In the genomic region with DNA sequence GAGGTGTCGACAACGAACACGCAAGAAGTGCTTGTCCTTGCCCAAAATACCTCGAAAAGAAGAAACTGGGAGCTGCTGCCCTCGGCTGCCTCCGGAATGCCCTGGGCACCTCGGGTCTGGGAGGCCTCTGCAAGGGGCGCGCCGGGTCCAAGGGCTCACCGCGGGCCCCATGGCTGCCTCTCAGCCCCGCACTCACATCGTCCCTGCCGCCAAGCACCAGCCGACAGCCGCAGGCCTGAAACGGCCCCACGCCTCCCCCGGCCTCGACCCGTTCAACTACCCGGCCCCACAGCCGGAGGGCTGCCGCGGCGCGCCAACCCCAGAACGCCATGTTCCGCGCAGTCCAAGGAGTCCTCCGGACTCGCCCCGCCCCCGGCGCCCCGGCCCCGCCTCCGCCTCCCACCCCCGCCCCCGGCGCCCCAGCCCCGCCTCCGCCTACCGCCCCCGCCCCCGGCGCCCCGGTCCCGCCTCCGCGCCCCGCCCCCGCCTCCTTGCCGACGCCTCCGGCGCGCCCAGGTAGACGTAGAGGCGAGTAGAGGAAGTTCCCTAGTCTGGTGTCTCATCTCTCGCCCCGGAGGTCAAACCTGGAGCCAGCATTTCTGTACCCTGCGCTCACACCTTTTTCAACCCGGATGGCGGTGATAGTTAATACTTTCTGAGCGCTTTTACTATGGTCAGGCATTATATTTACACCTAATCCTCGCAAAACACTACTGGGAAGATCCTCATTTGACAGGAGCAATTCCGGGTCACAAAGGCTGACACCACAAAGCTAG, we compare ENCODE assay signal across 8 cellular contexts. TPM values are rescaled to one million over a fixed set of nuclear protein-coding genes. Genes with fewer than 3 reads are reported as not detected.
DNase-seq lines count a peak whose midpoint lies in the region; ATAC-seq, FAIRE-seq and TF ChIP-seq lines count a peak whose summit lies in the region.

SIRT3 (minus strand) TSS at position 345 of the 776 bp plus-strand sequence; CDS start at position 331, 14 bp downstream.

- no peak for TF ChIP-seq CTCF in GM13976 (IDR thresholded peaks at IDR 0.05; ENCODE audit: borderline replicate concordance, control extremely low read depth, extremely low read depth, insufficient read depth, missing control alignments)
- TF ChIP-seq CTCF in right atrium auricular region (IDR thresholded peaks at IDR 0.05): peak in 1 of 2 donors; percentile 12

- peaks cover 10% of the 10 kb centered on the region for H3K36me3 ChIP-seq in right atrium auricular region

- ATAC-seq in HG02763 (IDR thresholded peaks at IDR 0.05; ENCODE audit: unreplicated experiment): peak; percentile 78

- no peak for FAIRE-seq in urothelium cell line (lab: Jason Lieb, UNC)

- H3K4me3 ChIP-seq in right atrium auricular region: peak within 1 kb of the TSS; percentile 89 to 98

- no peaks in the 10 kb centered on the region for H3K9me3 ChIP-seq in right atrium auricular region

- DNase-seq in GM13976 (ENCODE audit: low spot score): peak; percentile 96
- peak; percentile 87 for DNase-seq in NCI-H146 (lab: John Stamatoyannopoulos, UW)
- DNase-seq in T-helper 2 cell: peak; percentile 61 to 92 (median 84)
- DNase-seq in amygdala (lab: John Stamatoyannopoulos, UW): peak in 52 of 56 donors; percentile 15 to 84 (median 70)
- DNase-seq in right atrium auricular region (ENCODE audit: low spot score): peak; percentile 78
- DNase-seq in putamen (ENCODE audit: low spot score): peak; percentile 65
- peak; percentile 90 for DNase-seq in urothelium cell line (ENCODE audit: low spot score)

- H3K4me1 ChIP-seq in right atrium auricular region: peaks cover 0 to 27% of the 10 kb centered on the region in 2 donors

- in situ Hi-C loops in GM13976 (cut with MboI; ENCODE audit: low sequenced_read_pairs, unreplicated experiment): no loop called here

- no peaks in the 10 kb centered on the region for H3K27me3 ChIP-seq in right atrium auricular region

- peak within 1 kb of the TSS; percentile 93 to 98 for H3K27ac ChIP-seq in right atrium auricular region

RNA-seq across cellular contexts. Expression of gene SIRT3, which starts in this region (rescaled TPM):
- total RNA-seq in right atrium auricular region: 10 to 100 TPM; 18.3 to 31.4 TPM

Comparison
In these comparisons a context has a peak if more than half of its experiments do, and no peak if none do; other contexts are left out.
1. Peak in every context shown above with its lines: DNase-seq, ATAC-seq, H3K4me3 ChIP-seq and H3K27ac ChIP-seq.